ENCODE assay signal across 1 cellular context in genomic region chr12:57606016-57606311, GRCh38.
TF ChIP-seq lines count a peak whose summit lies in the region.

No MANE protein-coding gene starts in this region.

TF ChIP-seq in GM12878, 131 proteins besides CTCF, POLR2A, EP300 and RAD21:
- no peak for TF ChIP-seq NFYA (IDR thresholded peaks at IDR 0.05; ENCODE audit: borderline replicate concordance, low read depth, low read length)
- TF ChIP-seq PAX8 (IDR thresholded peaks at IDR 0.05), result no peak
- no peak for TF ChIP-seq MTA2 (IDR thresholded peaks at IDR 0.05; ENCODE audit: low read depth)
- no peak for TF ChIP-seq BHLHE40 (IDR thresholded peaks at IDR 0.05; ENCODE audit: borderline replicate concordance in 1 of 2, low read depth in 2 of 2, low read length in 1 of 2)
TF ChIP-seq in GM12878: peak in this region for 0.
